21 cellular contexts compared by ENCODE assay signal in genomic region chr7:152887779-152888178, GRCh38.
A peak's percentile ranks its signal among the peaks of the same experiment; 100 is the strongest.
DNase-seq lines count a peak whose midpoint lies in the region; ATAC-seq, FAIRE-seq and TF ChIP-seq lines count a peak whose summit lies in the region.
"Had no signal": no experiment of that assay in that cellular context is flagged by ENCODE, and none has a peak within 500 bp of the region (broad histone marks: within the 10 kb centered on the region; RNA-seq: fewer than 3 reads in every experiment).

No MANE protein-coding gene starts in this region.

- no peak overlapping the region for H2AK5ac ChIP-seq in neuronal stem cell (ENCODE audit: low read depth, low read length)

- H3K14ac ChIP-seq in neuronal stem cell (ENCODE audit: low read length) = no peak overlapping the region

- in situ Hi-C loops in K562 (cut with MboI) = no loop called here

- TF ChIP-seq CTCF in K562 (IDR thresholded peaks at IDR 0.05 in 2 of 3, conservative IDR thresholded peaks at IDR 0.05 in 1 of 3; ENCODE audit: insufficient read depth in 2 of 3, low read depth in 1 of 3, low read length in 3 of 3) (no peak), endodermal cell (conservative IDR thresholded peaks at IDR 0.05) (no peak)

- H3K79me2 ChIP-seq in K562 (ENCODE audit: control insufficient read depth, insufficient read depth, low read length) = no peaks in the 10 kb centered on the region

- intact Hi-C loops in K562 (cut with micrococcal nuclease) = no loop called here

- no peak overlapping the region for H3K27ac Mint-ChIP-seq in endodermal cell
- H3K27ac Mint-ChIP-seq in effector memory CD8-positive, alpha-beta T cell = no peak overlapping the region
- H3K27ac Mint-ChIP-seq: CD4-positive, CD25-positive, alpha-beta regulatory T cell had no signal

- H3K79me1 ChIP-seq in neuronal stem cell (ENCODE audit: low read depth, low read length) = no peaks in the 10 kb centered on the region

- H2AFZ ChIP-seq in K562 (ENCODE audit: low read depth, low read length) (no peak overlapping the region), neuronal stem cell (ENCODE audit: low read length) (no peak overlapping the region)

- H2BK120ac ChIP-seq in neuronal stem cell (ENCODE audit: low read depth, low read length) = no peak overlapping the region

- H3K36me3 Mint-ChIP-seq in endodermal cell (ENCODE audit: low read depth) = no peaks in the 10 kb centered on the region
- H3K36me3 Mint-ChIP-seq in effector memory CD8-positive, alpha-beta T cell (ENCODE audit: insufficient read depth) = peaks cover 3% of the 10 kb centered on the region

- no peak overlapping the region for H3K4me3 Mint-ChIP-seq in endodermal cell
- H3K4me3 Mint-ChIP-seq in effector memory CD8-positive, alpha-beta T cell = no peak overlapping the region
- H3K4me3 Mint-ChIP-seq: CD8-positive, alpha-beta memory T cell; H9 had no signal

- no peak overlapping the region for H4K8ac ChIP-seq in neuronal stem cell (ENCODE audit: low read depth, low read length)

- no peak overlapping the region for H3K4ac ChIP-seq in neuronal stem cell (ENCODE audit: low read length)

- no peak for TF ChIP-seq POLR2A in K562 (conservative IDR thresholded peaks at IDR 0.05)

- H3K27me3 ChIP-seq in K562 (ENCODE audit: control insufficient read depth in 2 of 2, insufficient read depth in 2 of 2, low read length in 2 of 2) = peaks cover 25 to 60% of the 10 kb centered on the region in 2 experiments
- H3K27me3 ChIP-seq in endodermal cell (ENCODE audit: control insufficient read depth, insufficient read depth, low read length, poor library complexity, severe bottlenecking) = no peaks in the 10 kb centered on the region
- peaks cover 0 to 2% (median 0%) of the 10 kb centered on the region in 3 experiments for H3K27me3 ChIP-seq in neuronal stem cell (ENCODE audit: control insufficient read depth in 3 of 3, insufficient read depth in 3 of 3, low read depth in 1 of 3, low read length in 3 of 3)
- H3K27me3 ChIP-seq: BE2C had no signal

- H4K91ac ChIP-seq in neuronal stem cell (ENCODE audit: low read depth, low read length, poor library complexity) = no peak overlapping the region

- peaks cover 6% of the 10 kb centered on the region for H3K4me1 Mint-ChIP-seq in endodermal cell
- no peaks in the 10 kb centered on the region for H3K4me1 Mint-ChIP-seq in effector memory CD8-positive, alpha-beta T cell (ENCODE audit: low read depth in 2 of 2)
- H3K4me1 Mint-ChIP-seq: CD4-positive, CD25-positive, alpha-beta regulatory T cell; CD8-positive, alpha-beta memory T cell had no signal

- H3K36me3 ChIP-seq in K562 (ENCODE audit: control insufficient read depth, insufficient read depth, low read length) (no peaks in the 10 kb centered on the region), endodermal cell (ENCODE audit: control insufficient read depth, insufficient read depth, low read length) (no peaks in the 10 kb centered on the region), neuronal stem cell (replicated peaks in 1 of 2; ENCODE audit: control insufficient read depth in 2 of 2, insufficient read depth in 2 of 2, low read length in 2 of 2) (no peaks in the 10 kb centered on the region)
- H3K36me3 ChIP-seq: BE2C had no signal

- TF ChIP-seq RAD21 in K562 (CRISPR knock-in tag; conservative IDR thresholded peaks at IDR 0.05 in 1 of 2, IDR thresholded peaks at IDR 0.05 in 1 of 2) = no peak

- H3K4me2 ChIP-seq in K562 (ENCODE audit: insufficient read depth, low read length) (no peak overlapping the region), neuronal stem cell (ENCODE audit: insufficient read depth, low read length, poor library complexity, severe bottlenecking) (no peak overlapping the region)

- no peak for TF ChIP-seq EP300 in K562 (IDR thresholded peaks at IDR 0.05; ENCODE audit: low read length)

- no peak overlapping the region for H2BK15ac ChIP-seq in neuronal stem cell (ENCODE audit: low read length)

- 3% methylated on average over 13 of the region's 13 CpGs for WGBS in K562 (ENCODE audit: insufficient coverage, low coverage, missing lambda C conversion rate)
- WGBS in endodermal cell (ENCODE audit: insufficient coverage in 1 of 2, insufficient read length in 1 of 2), 2 experiments = 89 to 92% methylated on average over 7 to 13 of the region's 13 CpGs
- WGBS in neuronal stem cell (ENCODE audit: extremely low coverage in 2 of 2, insufficient read length in 2 of 2, insufficient replicate concordance in 1 of 2), 2 donors = no CpG with 5 or more reads among the region's 13 CpGs

- ATAC-seq in K562 (peak; percentile 52), SK-N-SH treated with all-trans-retinoic acid at 6 μM for 48 hours (no peak)
- no peak for ATAC-seq in effector memory CD8-positive, alpha-beta T cell (replicated peaks)
- ATAC-seq: GM12878, HepG2 had no signal

- H3K23ac ChIP-seq in neuronal stem cell (ENCODE audit: low read depth, low read length, poor library complexity) = no peak overlapping the region

- POLR2A ChIA-PET in K562 (lab: Yijun Ruan, JAX) = interaction anchor here (0.6 to 1.1 kb wide), 4 partner anchors 26 to 300 kb away, joined by 3 to 5 read pairs (median 4); no protein-coding TSS in a partner anchor

- no TSS peak for BruUV-seq in K562 (replicated peaks; lab: Mats Ljungman, UMichigan)

- H3K9ac ChIP-seq in K562 (ENCODE audit: insufficient read depth in 1 of 2, low read depth in 2 of 2, low read length in 2 of 2) = no peak overlapping the region
- no peak overlapping the region for H3K9ac ChIP-seq in endodermal cell (ENCODE audit: extremely low read depth, low read length, poor library complexity, severe bottlenecking)
- no peak overlapping the region for H3K9ac ChIP-seq in neuronal stem cell (ENCODE audit: low read depth, low read length, poor library complexity)

- H4K20me1 ChIP-seq in K562 (replicated peaks; ENCODE audit: control insufficient read depth, insufficient read depth, low read length) = no peaks in the 10 kb centered on the region; the same call in 1 of the 2 replicates

- no peaks in the 10 kb centered on the region for H3K9me1 ChIP-seq in K562 (ENCODE audit: control insufficient read depth, insufficient read depth, low read length)

- H3K9me3 Mint-ChIP-seq in endodermal cell = no peaks in the 10 kb centered on the region
- no peaks in the 10 kb centered on the region for H3K9me3 Mint-ChIP-seq in effector memory CD8-positive, alpha-beta T cell
- H3K9me3 Mint-ChIP-seq: H9 had no signal

- H3K27me3 Mint-ChIP-seq in endodermal cell (ENCODE audit: insufficient read depth) = no peaks in the 10 kb centered on the region
- no peaks in the 10 kb centered on the region for H3K27me3 Mint-ChIP-seq in effector memory CD8-positive, alpha-beta T cell
- H3K27me3 Mint-ChIP-seq: CD4-positive, CD25-positive, alpha-beta regulatory T cell; CD8-positive, alpha-beta memory T cell had no signal

- H3K4me1 ChIP-seq in K562 (replicated peaks in 1 of 2; ENCODE audit: control insufficient read depth in 2 of 2, insufficient read depth in 2 of 2, low read length in 2 of 2) (peaks cover 0 to 9% of the 10 kb centered on the region in 2 experiments; a peak in 2 of 5 replicates), endodermal cell (ENCODE audit: control insufficient read depth, insufficient read depth, low read length) (no peaks in the 10 kb centered on the region), neuronal stem cell (ENCODE audit: control insufficient read depth in 2 of 2, insufficient read depth in 1 of 2, low read depth in 1 of 2, low read length in 2 of 2) (no peaks in the 10 kb centered on the region)
- H3K4me1 ChIP-seq: BE2C had no signal

- H3K27ac ChIP-seq in K562 (ENCODE audit: extremely low read depth, low read depth, low read length) = no peak overlapping the region
- H3K27ac ChIP-seq in endodermal cell (ENCODE audit: low read depth, low read length) = no peak overlapping the region
- H3K27ac ChIP-seq in neuronal stem cell (replicated peaks; ENCODE audit: low read length) = no peak overlapping the region

- H3K18ac ChIP-seq in neuronal stem cell (ENCODE audit: low read length) = peak overlapping the region; percentile 38

- peak overlapping the region; percentile 58 for H2BK12ac ChIP-seq in neuronal stem cell (ENCODE audit: low read length)

- peak in 2 of 4 experiments; percentile 38 to 40 for DNase-seq in K562 (ENCODE audit: extremely low read depth in 1 of 4, low spot score in 3 of 4)
- peak; percentile 43 for DNase-seq in endodermal cell
- no peak for DNase-seq in neuronal stem cell (ENCODE audit: low spot score)
- DNase-seq in effector memory CD8-positive, alpha-beta T cell = no peak
- DNase-seq in NCI-H146 (lab: John Stamatoyannopoulos, UW) = no peak
- DNase-seq: ACHN; BE2C; C1 segment of cervical spinal cord; CD4-positive, CD25-positive, alpha-beta regulatory T cell; CD8-positive, alpha-beta memory T cell; COR-L47; DMS 273 treated with DMSO at 0.1 percent for 48 hours; DMS53; DND-41; EL; GOT3; H9 had no signal

- FAIRE-seq in K562 (lab: Jason Lieb, UNC) = peak; percentile 6
- FAIRE-seq: A204.1, GM12878, HepG2 had no signal

- H3K4me3 ChIP-seq in K562 = no peak overlapping the region
- H3K4me3 ChIP-seq in endodermal cell (ENCODE audit: low read length) = no peak overlapping the region
- H3K4me3 ChIP-seq in neuronal stem cell (ENCODE audit: low read length in 2 of 2) = no peak overlapping the region
- H3K4me3 ChIP-seq: GM12878 had no signal

- CTCF ChIA-PET in K562 (lab: Yijun Ruan, JAX; ENCODE audit: low intra/inter-chr PET ratio) = no interaction called here

- H2BK5ac ChIP-seq in neuronal stem cell (ENCODE audit: low read length) = no peak overlapping the region

- H3K9me3 ChIP-seq in K562 (replicated peaks; ENCODE audit: control insufficient read depth, insufficient read depth, low read depth, low read length) = no peaks in the 10 kb centered on the region
- no peaks in the 10 kb centered on the region for H3K9me3 ChIP-seq in endodermal cell (ENCODE audit: control insufficient read depth, low read length)
- H3K9me3 ChIP-seq in neuronal stem cell (replicated peaks in 1 of 2; ENCODE audit: control insufficient read depth in 2 of 2, insufficient read depth in 1 of 2, low read depth in 1 of 2, low read length in 2 of 2) = peaks cover 0 to 6% of the 10 kb centered on the region in 2 donors
- H3K9me3 ChIP-seq: BE2C had no signal

TF ChIP-seq in K562, 482 proteins besides CTCF, POLR2A, EP300 and RAD21 (continues in another document):
- TF ChIP-seq MAX (CRISPR knock-in tag; IDR thresholded peaks at IDR 0.05) = no peak
- no peak for TF ChIP-seq MEIS2 (IDR thresholded peaks at IDR 0.05; ENCODE audit: partially characterized antibody)
- TF ChIP-seq NR2C2 (CRISPR knock-in tag; IDR thresholded peaks at IDR 0.05) = no peak
- no peak for TF ChIP-seq NR2C2 (tag; IDR thresholded peaks at IDR 0.05)

TF ChIP-seq in SK-N-SH treated with all-trans-retinoic acid at 6 μM for 48 hours, 23 proteins besides CTCF, POLR2A, EP300 and RAD21 (continues in another document):
- TF ChIP-seq ZFP30 (CRISPR knock-in tag; IDR thresholded peaks at IDR 0.05) = no peak
- no peak for TF ChIP-seq PPARA (CRISPR knock-in tag; IDR thresholded peaks at IDR 0.05; ENCODE audit: borderline replicate concordance)
- TF ChIP-seq TOX (CRISPR knock-in tag; IDR thresholded peaks at IDR 0.05; ENCODE audit: borderline replicate concordance) = no peak
- no peak for TF ChIP-seq ZC3H10 (CRISPR knock-in tag; IDR thresholded peaks at IDR 0.05)
- no peak for TF ChIP-seq RARB (CRISPR knock-in tag; IDR thresholded peaks at IDR 0.05)
